ENCODE assay signal across 1 cellular context in the genomic region with DNA sequence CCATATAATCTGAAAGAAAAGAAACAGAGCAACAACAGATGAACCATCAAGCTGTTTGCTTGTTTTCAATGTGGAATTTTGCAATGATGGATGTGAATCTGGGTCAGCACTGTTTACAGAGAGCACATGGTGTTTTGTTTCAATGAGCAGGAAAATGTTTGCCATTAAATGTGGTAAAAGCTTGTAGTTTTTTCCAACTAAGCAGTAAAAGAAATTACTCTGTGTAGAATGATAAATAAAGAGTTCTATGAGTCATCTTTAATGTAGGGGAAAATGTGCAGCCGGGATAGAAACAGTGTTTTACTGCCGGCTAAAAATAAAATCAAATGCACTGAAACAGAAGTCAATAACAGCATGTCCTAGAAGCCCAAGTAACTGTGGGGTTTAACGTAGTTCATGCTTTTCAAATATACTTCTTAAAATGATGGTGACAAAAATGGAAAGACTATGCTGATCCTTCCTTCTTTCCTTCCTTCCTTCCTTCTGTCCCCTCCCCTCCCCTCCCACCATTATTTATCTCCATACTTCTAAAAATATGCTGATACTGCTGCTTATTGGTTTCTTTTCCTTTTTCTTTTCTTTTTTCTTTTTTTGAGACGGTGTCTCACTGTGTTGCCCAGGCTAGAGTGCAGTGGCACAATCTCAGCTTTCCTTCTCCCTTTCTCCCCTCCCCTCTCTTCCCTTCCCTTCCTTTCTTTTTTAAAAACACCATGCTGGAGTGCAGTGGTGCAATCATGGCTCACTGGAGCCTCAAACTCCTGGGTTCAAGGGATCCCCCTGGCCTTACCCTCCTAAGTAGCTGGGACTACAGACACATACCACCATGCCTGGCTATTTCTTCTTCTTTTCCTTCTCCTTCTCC.
TF ChIP-seq lines count a peak whose summit lies in the region.

No MANE protein-coding gene starts in this region.

TF ChIP-seq in HepG2, 621 proteins besides CTCF, POLR2A, EP300 and RAD21 (continued from another document and continues in another):
- TF ChIP-seq, protein P1, sequence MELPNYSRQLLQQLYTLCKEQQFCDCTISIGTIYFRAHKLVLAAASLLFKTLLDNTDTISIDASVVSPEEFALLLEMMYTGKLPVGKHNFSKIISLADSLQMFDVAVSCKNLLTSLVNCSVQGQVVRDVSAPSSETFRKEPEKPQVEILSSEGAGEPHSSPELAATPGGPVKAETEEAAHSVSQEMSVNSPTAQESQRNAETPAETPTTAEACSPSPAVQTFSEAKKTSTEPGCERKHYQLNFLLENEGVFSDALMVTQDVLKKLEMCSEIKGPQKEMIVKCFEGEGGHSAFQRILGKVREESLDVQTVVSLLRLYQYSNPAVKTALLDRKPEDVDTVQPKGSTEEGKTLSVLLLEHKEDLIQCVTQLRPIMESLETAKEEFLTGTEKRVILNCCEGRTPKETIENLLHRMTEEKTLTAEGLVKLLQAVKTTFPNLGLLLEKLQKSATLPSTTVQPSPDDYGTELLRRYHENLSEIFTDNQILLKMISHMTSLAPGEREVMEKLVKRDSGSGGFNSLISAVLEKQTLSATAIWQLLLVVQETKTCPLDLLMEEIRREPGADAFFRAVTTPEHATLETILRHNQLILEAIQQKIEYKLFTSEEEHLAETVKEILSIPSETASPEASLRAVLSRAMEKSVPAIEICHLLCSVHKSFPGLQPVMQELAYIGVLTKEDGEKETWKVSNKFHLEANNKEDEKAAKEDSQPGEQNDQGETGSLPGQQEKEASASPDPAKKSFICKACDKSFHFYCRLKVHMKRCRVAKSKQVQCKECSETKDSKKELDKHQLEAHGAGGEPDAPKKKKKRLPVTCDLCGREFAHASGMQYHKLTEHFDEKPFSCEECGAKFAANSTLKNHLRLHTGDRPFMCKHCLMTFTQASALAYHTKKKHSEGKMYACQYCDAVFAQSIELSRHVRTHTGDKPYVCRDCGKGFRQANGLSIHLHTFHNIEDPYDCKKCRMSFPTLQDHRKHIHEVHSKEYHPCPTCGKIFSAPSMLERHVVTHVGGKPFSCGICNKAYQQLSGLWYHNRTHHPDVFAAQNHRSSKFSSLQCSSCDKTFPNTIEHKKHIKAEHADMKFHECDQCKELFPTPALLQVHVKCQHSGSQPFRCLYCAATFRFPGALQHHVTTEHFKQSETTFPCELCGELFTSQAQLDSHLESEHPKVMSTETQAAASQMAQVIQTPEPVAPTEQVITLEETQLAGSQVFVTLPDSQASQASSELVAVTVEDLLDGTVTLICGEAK (IDR thresholded peaks at IDR 0.05), result no peak
- TF ChIP-seq, protein P1 (CRISPR knock-in tag; IDR thresholded peaks at IDR 0.05), result no peak; the same call in 1 of the 2 replicates
- no peak for TF ChIP-seq NFRKB (IDR thresholded peaks at IDR 0.05)
- no peak for TF ChIP-seq PHF20 (CRISPR knock-in tag; IDR thresholded peaks at IDR 0.05)
- no peak for TF ChIP-seq ZNF337 (CRISPR knock-in tag; IDR thresholded peaks at IDR 0.05; ENCODE audit: borderline replicate concordance, low read depth)
- TF ChIP-seq ATF1 (CRISPR knock-in tag; IDR thresholded peaks at IDR 0.05), result 0 out of 2 replicates have a peak, but pooled peaks have one; percentile 25
- TF ChIP-seq, protein P2, sequence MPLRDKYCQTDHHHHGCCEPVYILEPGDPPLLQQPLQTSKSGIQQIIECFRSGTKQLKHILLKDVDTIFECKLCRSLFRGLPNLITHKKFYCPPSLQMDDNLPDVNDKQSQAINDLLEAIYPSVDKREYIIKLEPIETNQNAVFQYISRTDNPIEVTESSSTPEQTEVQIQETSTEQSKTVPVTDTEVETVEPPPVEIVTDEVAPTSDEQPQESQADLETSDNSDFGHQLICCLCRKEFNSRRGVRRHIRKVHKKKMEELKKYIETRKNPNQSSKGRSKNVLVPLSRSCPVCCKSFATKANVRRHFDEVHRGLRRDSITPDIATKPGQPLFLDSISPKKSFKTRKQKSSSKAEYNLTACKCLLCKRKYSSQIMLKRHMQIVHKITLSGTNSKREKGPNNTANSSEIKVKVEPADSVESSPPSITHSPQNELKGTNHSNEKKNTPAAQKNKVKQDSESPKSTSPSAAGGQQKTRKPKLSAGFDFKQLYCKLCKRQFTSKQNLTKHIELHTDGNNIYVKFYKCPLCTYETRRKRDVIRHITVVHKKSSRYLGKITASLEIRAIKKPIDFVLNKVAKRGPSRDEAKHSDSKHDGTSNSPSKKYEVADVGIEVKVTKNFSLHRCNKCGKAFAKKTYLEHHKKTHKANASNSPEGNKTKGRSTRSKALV (CRISPR knock-in tag; IDR thresholded peaks at IDR 0.05), result no peak
- TF ChIP-seq, protein P3, sequence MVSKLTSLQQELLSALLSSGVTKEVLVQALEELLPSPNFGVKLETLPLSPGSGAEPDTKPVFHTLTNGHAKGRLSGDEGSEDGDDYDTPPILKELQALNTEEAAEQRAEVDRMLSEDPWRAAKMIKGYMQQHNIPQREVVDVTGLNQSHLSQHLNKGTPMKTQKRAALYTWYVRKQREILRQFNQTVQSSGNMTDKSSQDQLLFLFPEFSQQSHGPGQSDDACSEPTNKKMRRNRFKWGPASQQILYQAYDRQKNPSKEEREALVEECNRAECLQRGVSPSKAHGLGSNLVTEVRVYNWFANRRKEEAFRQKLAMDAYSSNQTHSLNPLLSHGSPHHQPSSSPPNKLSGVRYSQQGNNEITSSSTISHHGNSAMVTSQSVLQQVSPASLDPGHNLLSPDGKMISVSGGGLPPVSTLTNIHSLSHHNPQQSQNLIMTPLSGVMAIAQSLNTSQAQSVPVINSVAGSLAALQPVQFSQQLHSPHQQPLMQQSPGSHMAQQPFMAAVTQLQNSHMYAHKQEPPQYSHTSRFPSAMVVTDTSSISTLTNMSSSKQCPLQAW (CRISPR knock-in tag; IDR thresholded peaks at IDR 0.05), result no peak
- no peak for TF ChIP-seq PHF8 (CRISPR knock-in tag; IDR thresholded peaks at IDR 0.05)
- peak; percentile 89 for TF ChIP-seq ZKSCAN8 (CRISPR knock-in tag; IDR thresholded peaks at IDR 0.05; ENCODE audit: borderline replicate concordance)
- TF ChIP-seq CBX5 (CRISPR knock-in tag; IDR thresholded peaks at IDR 0.05; ENCODE audit: borderline replicate concordance), result no peak
- TF ChIP-seq RBFOX2 (IDR thresholded peaks at IDR 0.05; ENCODE audit: low read depth, low read length), result no peak
- TF ChIP-seq ZNF225 (CRISPR knock-in tag; IDR thresholded peaks at IDR 0.05), result no peak
- TF ChIP-seq RXRB (CRISPR knock-in tag; IDR thresholded peaks at IDR 0.05; ENCODE audit: borderline replicate concordance), result peak; percentile 96
- no peak for TF ChIP-seq MED8 (CRISPR knock-in tag; IDR thresholded peaks at IDR 0.05; ENCODE audit: insufficient replicate concordance)
- no peak for TF ChIP-seq PHB2 (IDR thresholded peaks at IDR 0.05; ENCODE audit: partially characterized antibody)
- TF ChIP-seq KLF12 (CRISPR knock-in tag; IDR thresholded peaks at IDR 0.05; ENCODE audit: borderline replicate concordance), result no peak
- TF ChIP-seq NFE2 (CRISPR knock-in tag; IDR thresholded peaks at IDR 0.05), result no peak
- no peak for TF ChIP-seq PTBP1 (IDR thresholded peaks at IDR 0.05; ENCODE audit: low read depth, low read length, poor library complexity, severe bottlenecking)
- TF ChIP-seq, protein P4, sequence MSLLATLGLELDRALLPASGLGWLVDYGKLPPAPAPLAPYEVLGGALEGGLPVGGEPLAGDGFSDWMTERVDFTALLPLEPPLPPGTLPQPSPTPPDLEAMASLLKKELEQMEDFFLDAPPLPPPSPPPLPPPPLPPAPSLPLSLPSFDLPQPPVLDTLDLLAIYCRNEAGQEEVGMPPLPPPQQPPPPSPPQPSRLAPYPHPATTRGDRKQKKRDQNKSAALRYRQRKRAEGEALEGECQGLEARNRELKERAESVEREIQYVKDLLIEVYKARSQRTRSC (CRISPR knock-in tag; IDR thresholded peaks at IDR 0.05; ENCODE audit: low read depth), result no peak
- TF ChIP-seq FOSL2 (CRISPR knock-in tag; IDR thresholded peaks at IDR 0.05), result peak; percentile 73
- TF ChIP-seq ZNF510 (CRISPR knock-in tag; IDR thresholded peaks at IDR 0.05; ENCODE audit: low read depth), result no peak
- TF ChIP-seq ZNF350 (CRISPR knock-in tag; IDR thresholded peaks at IDR 0.05; ENCODE audit: borderline replicate concordance, low read depth), result no peak
- TF ChIP-seq KDM5B (CRISPR knock-in tag; IDR thresholded peaks at IDR 0.05; ENCODE audit: borderline replicate concordance), result no peak
- TF ChIP-seq, protein P5, sequence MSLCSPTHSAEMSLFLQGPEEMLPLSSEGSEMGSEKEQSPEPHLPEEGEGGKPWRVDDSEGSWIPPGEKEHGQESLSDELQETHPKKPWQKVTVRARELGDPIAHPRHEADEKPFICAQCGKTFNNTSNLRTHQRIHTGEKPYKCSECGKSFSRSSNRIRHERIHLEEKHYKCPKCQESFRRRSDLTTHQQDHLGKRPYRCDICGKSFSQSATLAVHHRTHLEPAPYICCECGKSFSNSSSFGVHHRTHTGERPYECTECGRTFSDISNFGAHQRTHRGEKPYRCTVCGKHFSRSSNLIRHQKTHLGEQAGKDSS (CRISPR knock-in tag; IDR thresholded peaks at IDR 0.05; ENCODE audit: borderline replicate concordance, low read depth), result no peak
- TF ChIP-seq, protein P6, sequence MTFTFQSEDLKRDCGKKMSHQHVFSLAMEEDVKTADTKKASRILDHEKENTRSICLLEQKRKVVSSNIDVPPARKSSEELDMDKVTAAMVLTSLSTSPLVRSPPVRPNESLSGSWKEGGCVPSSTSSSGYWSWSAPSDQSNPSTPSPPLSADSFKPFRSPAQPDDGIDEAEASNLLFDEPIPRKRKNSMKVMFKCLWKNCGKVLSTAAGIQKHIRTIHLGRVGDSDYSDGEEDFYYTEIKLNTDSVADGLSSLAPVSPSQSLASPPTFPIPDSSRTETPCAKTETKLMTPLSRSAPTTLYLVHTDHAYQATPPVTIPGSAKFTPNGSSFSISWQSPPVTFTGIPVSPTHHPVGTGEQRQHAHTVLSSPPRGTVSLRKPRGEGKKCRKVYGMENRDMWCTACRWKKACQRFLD (CRISPR knock-in tag; IDR thresholded peaks at IDR 0.05; ENCODE audit: borderline replicate concordance), result no peak
- peak; percentile 74; the same call in 1 of the 2 replicates for TF ChIP-seq YEATS4 (CRISPR knock-in tag; IDR thresholded peaks at IDR 0.05; ENCODE audit: borderline replicate concordance)
- TF ChIP-seq ZNF3 (CRISPR knock-in tag; IDR thresholded peaks at IDR 0.05), result no peak; the same call in 1 of the 2 replicates
- TF ChIP-seq, protein P7, sequence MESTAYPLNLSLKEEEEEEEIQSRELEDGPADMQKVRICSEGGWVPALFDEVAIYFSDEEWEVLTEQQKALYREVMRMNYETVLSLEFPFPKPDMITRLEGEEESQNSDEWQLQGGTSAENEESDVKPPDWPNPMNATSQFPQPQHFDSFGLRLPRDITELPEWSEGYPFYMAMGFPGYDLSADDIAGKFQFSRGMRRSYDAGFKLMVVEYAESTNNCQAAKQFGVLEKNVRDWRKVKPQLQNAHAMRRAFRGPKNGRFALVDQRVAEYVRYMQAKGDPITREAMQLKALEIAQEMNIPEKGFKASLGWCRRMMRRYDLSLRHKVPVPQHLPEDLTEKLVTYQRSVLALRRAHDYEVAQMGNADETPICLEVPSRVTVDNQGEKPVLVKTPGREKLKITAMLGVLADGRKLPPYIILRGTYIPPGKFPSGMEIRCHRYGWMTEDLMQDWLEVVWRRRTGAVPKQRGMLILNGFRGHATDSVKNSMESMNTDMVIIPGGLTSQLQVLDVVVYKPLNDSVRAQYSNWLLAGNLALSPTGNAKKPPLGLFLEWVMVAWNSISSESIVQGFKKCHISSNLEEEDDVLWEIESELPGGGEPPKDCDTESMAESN (CRISPR knock-in tag; conservative IDR thresholded peaks at IDR 0.05), result no peak
- no peak for TF ChIP-seq SUZ12 (IDR thresholded peaks at IDR 0.05; ENCODE audit: low read depth, low read length)
- TF ChIP-seq, protein P8, sequence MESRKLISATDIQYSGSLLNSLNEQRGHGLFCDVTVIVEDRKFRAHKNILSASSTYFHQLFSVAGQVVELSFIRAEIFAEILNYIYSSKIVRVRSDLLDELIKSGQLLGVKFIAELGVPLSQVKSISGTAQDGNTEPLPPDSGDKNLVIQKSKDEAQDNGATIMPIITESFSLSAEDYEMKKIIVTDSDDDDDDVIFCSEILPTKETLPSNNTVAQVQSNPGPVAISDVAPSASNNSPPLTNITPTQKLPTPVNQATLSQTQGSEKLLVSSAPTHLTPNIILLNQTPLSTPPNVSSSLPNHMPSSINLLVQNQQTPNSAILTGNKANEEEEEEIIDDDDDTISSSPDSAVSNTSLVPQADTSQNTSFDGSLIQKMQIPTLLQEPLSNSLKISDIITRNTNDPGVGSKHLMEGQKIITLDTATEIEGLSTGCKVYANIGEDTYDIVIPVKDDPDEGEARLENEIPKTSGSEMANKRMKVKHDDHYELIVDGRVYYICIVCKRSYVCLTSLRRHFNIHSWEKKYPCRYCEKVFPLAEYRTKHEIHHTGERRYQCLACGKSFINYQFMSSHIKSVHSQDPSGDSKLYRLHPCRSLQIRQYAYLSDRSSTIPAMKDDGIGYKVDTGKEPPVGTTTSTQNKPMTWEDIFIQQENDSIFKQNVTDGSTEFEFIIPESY (CRISPR knock-in tag; IDR thresholded peaks at IDR 0.05), result no peak
- no peak for TF ChIP-seq CENPX (CRISPR knock-in tag; IDR thresholded peaks at IDR 0.05)
- TF ChIP-seq ZSCAN29 (CRISPR knock-in tag; conservative IDR thresholded peaks at IDR 0.05), result no peak
- 0 out of 2 replicates have a peak, but pooled peaks have one; percentile 14 for TF ChIP-seq MAZ (IDR thresholded peaks at IDR 0.05; ENCODE audit: borderline replicate concordance, low read depth, low read length)
- 0 out of 2 replicates have a peak, but pooled peaks have one; percentile 23 for TF ChIP-seq MAZ (CRISPR knock-in tag; IDR thresholded peaks at IDR 0.05; ENCODE audit: low read depth)
